Comparison of ENCODE assay signal across 8 cellular contexts in genomic region chr4:2837110-2837903, GRCh38. TPM values are rescaled to one million over a fixed set of nuclear protein-coding genes. Genes with fewer than 3 reads are reported as not detected.
DNase-seq lines count a peak whose midpoint lies in the region; ATAC-seq and TF ChIP-seq lines count a peak whose summit lies in the region.

No MANE protein-coding gene starts in this region.

- H3K27ac Mint-ChIP-seq in CD8-positive, alpha-beta T cell, result peak overlapping the region; percentile 94

- intact Hi-C loops in CD8-positive, alpha-beta T cell (cut with DNase I, micrococcal nuclease), result no loop called here
- intact Hi-C loops in ovary (cut with DNase I), result no loop called here

- no peaks in the 10 kb centered on the region for H3K27me3 ChIP-seq in CD8-positive, alpha-beta T cell (ENCODE audit: insufficient read depth, low read length)
- H3K27me3 ChIP-seq in fibroblast of lung (ENCODE audit: control insufficient read depth, insufficient read depth, low read length) (no peaks in the 10 kb centered on the region), ovary (no peaks in the 10 kb centered on the region)

- peak overlapping the region; percentile 40 for H3K27ac ChIP-seq in CD8-positive, alpha-beta T cell (ENCODE audit: low read depth, low read length)
- peak overlapping the region; percentile 43 for H3K27ac ChIP-seq in fibroblast of lung (ENCODE audit: insufficient read depth, low read length)
- peak overlapping the region in 1 of 2 donors; percentile 24 for H3K27ac ChIP-seq in ovary

- H3K4me3 ChIP-seq in CD8-positive, alpha-beta T cell (ENCODE audit: low read depth, low read length), result peak overlapping the region; percentile 41
- H3K4me3 ChIP-seq in WI38 (ENCODE audit: low read depth, low read length), result peak overlapping the region; percentile 28; the same call in 1 of the 2 replicates
- peak overlapping the region in 1 of 4 experiments; percentile 37 for H3K4me3 ChIP-seq in fibroblast of lung (replicated peaks in 1 of 4; ENCODE audit: control extremely low read depth in 1 of 4, insufficient read depth in 1 of 4, low read depth in 3 of 4, low read length in 4 of 4)
- H3K4me3 ChIP-seq in ovary, result peak overlapping the region; percentile 21

- H3K4me2 ChIP-seq in fibroblast of lung (ENCODE audit: extremely low read depth, insufficient read depth, low read length), result peak overlapping the region; percentile 75

- peaks cover 61% of the 10 kb centered on the region for H3K4me1 Mint-ChIP-seq in CD8-positive, alpha-beta T cell (ENCODE audit: low read depth)

- WGBS in ovary, 3 donors, result 25 to 44% (median 29%) methylated on average over 12 to 20 of the region's 20 CpGs

- DNase-seq in CD8-positive, alpha-beta T cell, result no peak
- DNase-seq in fibroblast of lung (ENCODE audit: low read depth in 2 of 2), result no peak
- peak in 4 of 5 donors; percentile 18 to 67 (median 35) for DNase-seq in ovary
- DNase-seq in NCI-H345 (lab: John Stamatoyannopoulos, UW), result no peak
- no peak for DNase-seq in NCI-H1105 (lab: John Stamatoyannopoulos, UW)
- no peak for DNase-seq in activated CD4-positive, alpha-beta T cell treated with anti-CD3 and anti-CD28 coated beads for 48 hours
- DNase-seq in ureter (ENCODE audit: low spot score), result no peak

- H3K79me2 ChIP-seq in fibroblast of lung (ENCODE audit: control insufficient read depth, insufficient read depth, low read length), result no peaks in the 10 kb centered on the region

- H3K4me3 Mint-ChIP-seq in CD8-positive, alpha-beta T cell, result peak overlapping the region; percentile 81

- peaks cover 14% of the 10 kb centered on the region for H3K36me3 Mint-ChIP-seq in CD8-positive, alpha-beta T cell

- TF ChIP-seq POLR2A in ovary (IDR thresholded peaks at IDR 0.05), result no peak

- TF ChIP-seq CTCF in CD8-positive, alpha-beta T cell (IDR thresholded peaks at IDR 0.05), result no peak
- TF ChIP-seq CTCF in WI38 (IDR thresholded peaks at IDR 0.05; ENCODE audit: low read depth, low read length) (no peak), fibroblast of lung (conservative IDR thresholded peaks at IDR 0.05 in 1 of 2, IDR thresholded peaks at IDR 0.05 in 1 of 2; ENCODE audit: low read depth in 1 of 2, low read length in 2 of 2) (no peak), ovary (IDR thresholded peaks at IDR 0.05) (no peak)

- peak overlapping the region; percentile 63 for H2AFZ ChIP-seq in fibroblast of lung (ENCODE audit: low read length)

- H3K36me3 ChIP-seq in CD8-positive, alpha-beta T cell (ENCODE audit: insufficient read depth, low read length), result no peaks in the 10 kb centered on the region
- H3K36me3 ChIP-seq in fibroblast of lung (ENCODE audit: control insufficient read depth, insufficient read depth, low read length), result peaks cover 14% of the 10 kb centered on the region
- H3K36me3 ChIP-seq in ovary, result no peaks in the 10 kb centered on the region

- no peaks in the 10 kb centered on the region for H4K20me1 ChIP-seq in fibroblast of lung (ENCODE audit: control insufficient read depth, extremely low read depth, insufficient read depth, low read length)

- no peak for TF ChIP-seq EP300 in ovary (IDR thresholded peaks at IDR 0.05)

- POLR2A ChIA-PET in CD8-positive, alpha-beta T cell (lab: Charles Lee), result interaction anchor here (1.2 to 3.4 kb wide), 3 partner anchors 19 to 38 kb away, joined by 4 to 17 read pairs (median 11); no protein-coding TSS in a partner anchor

- no peak for ATAC-seq in CD8-positive, alpha-beta T cell

- H3K4me1 ChIP-seq in CD8-positive, alpha-beta T cell (ENCODE audit: insufficient read depth, low read length), result peaks cover 54% of the 10 kb centered on the region
- peaks cover 5% of the 10 kb centered on the region for H3K4me1 ChIP-seq in fibroblast of lung (ENCODE audit: control insufficient read depth, extremely low read depth, insufficient read depth, low read length)
- H3K4me1 ChIP-seq in ovary (ENCODE audit: insufficient read depth), result peaks cover 10% of the 10 kb centered on the region

- no peaks in the 10 kb centered on the region for H3K27me3 Mint-ChIP-seq in CD8-positive, alpha-beta T cell (ENCODE audit: low read depth)

- CTCF ChIA-PET in CD8-positive, alpha-beta T cell (lab: Charles Lee), result interaction anchor here (1.3 kb wide), 1 partner anchor 8 kb away, joined by 3 read pairs; no protein-coding TSS in a partner anchor

- H3K9me3 Mint-ChIP-seq in CD8-positive, alpha-beta T cell, result peaks cover 2% of the 10 kb centered on the region

- H3K9me3 ChIP-seq in CD8-positive, alpha-beta T cell (ENCODE audit: low read length), result no peaks in the 10 kb centered on the region
- no peaks in the 10 kb centered on the region for H3K9me3 ChIP-seq in fibroblast of lung (ENCODE audit: control insufficient read depth, insufficient read depth, low read depth, low read length)
- H3K9me3 ChIP-seq in ovary, result no peaks in the 10 kb centered on the region

- H3K9ac ChIP-seq in fibroblast of lung (ENCODE audit: insufficient read depth, low read length), result no peak overlapping the region

RNA-seq across cellular contexts. Expression of gene ADD1, which starts 6.3 kb away (rescaled TPM):
- total RNA-seq in CD8-positive, alpha-beta T cell, result 100 to 1,000 TPM; 129 TPM
- total RNA-seq in fibroblast of lung, result 123 and 164 TPM in 2 replicates
- 171 and 211 TPM in 2 replicates for polyA plus RNA-seq in fibroblast of lung
- 273 and 299 TPM in 2 replicates for polyA plus RNA-seq in fibroblast of lung (2012)
- 212 and 237 TPM in 2 replicates for polyA minus RNA-seq in fibroblast of lung (ENCODE audit: low replicate concordance)
- total RNA-seq in ovary, result 100 to 1,000 TPM; 166 to 447 (median 389) TPM
- polyA plus RNA-seq in ovary, result 100 to 1,000 TPM; 203 to 365 TPM
- total RNA-seq in ureter, result 416 TPM

RNA-seq across cellular contexts. Expression of gene SH3BP2, which starts 44.4 kb away (rescaled TPM):
- 10 to 100 TPM; 22.4 to 24.8 TPM for total RNA-seq in CD8-positive, alpha-beta T cell
- total RNA-seq in fibroblast of lung (8.6 and 9.5 TPM in 2 replicates), ovary (10 to 100 TPM; 13.6 to 46.9 (median 29.3) TPM), ureter (109 TPM)
- polyA plus RNA-seq in fibroblast of lung (10.0 and 14.1 TPM in 2 replicates), ovary (10 to 100 TPM in 1 of 2 donors, 1 to 10 TPM in 1; 5.3 to 18.3 TPM)
- 9.9 and 13.4 TPM in 2 replicates for polyA plus RNA-seq in fibroblast of lung (2012)
- 46.6 and 98.6 TPM in 2 replicates for polyA minus RNA-seq in fibroblast of lung (ENCODE audit: low replicate concordance)

Comparison
In these comparisons a context has a peak if more than half of its experiments do, and no peak if none do; other contexts are left out.
1. DNase-seq: peak in ovary (4 of 5); none in CD8-positive, alpha-beta T cell (0 of 7), fibroblast of lung (0 of 2), NCI-H345 (single experiment), NCI-H1105 (single experiment), activated CD4-positive, alpha-beta T cell treated with anti-CD3 and anti-CD28 coated beads for 48 hours (single experiment) and ureter (single experiment).